26 cellular contexts compared by ENCODE assay signal in the genomic region with DNA sequence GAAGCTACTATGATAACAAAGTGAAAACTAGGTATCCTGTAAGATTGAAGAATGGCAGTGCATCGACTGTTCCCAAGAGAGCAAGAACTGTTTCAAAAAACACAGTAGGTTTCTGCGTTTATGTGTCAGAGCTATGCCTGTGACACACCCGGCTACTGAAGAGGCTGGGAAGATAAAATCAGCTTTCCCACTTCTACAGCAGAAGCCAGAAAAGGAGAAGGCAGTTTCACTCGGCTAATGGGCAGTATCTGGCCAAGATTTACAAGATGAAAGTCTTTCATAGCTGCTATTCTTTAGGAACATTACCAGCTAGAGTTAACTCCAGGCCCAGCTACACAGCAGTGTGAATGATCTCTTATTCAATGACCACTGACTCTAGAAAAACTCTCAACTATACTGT.
DNase-seq lines count a peak whose midpoint lies in the region; ATAC-seq and TF ChIP-seq lines count a peak whose summit lies in the region.
"Had no signal": no experiment of that assay in that cellular context is flagged by ENCODE, and none has a peak within 500 bp of the region (broad histone marks: within the 10 kb centered on the region; RNA-seq: fewer than 3 reads in every experiment).

No MANE protein-coding gene starts in this region.

- no peaks in the 10 kb centered on the region for H3K9me2 ChIP-seq in Loucy (replicated peaks; ENCODE audit: low read depth, low read length)
- no peaks in the 10 kb centered on the region for H3K9me2 ChIP-seq in MM.1S (replicated peaks; ENCODE audit: insufficient read depth, low read length)

- DNase-seq in islet precursor cell (peak; percentile 80), smooth muscle cell (lab: John Stamatoyannopoulos, UW; ENCODE audit: unreplicated experiment) (no peak), MM.1S (no peak), osteoblast (ENCODE audit: insufficient read length, low spot score, missing footprints) (no peak), mesothelial cell of epicardium (ENCODE audit: low spot score in 2 of 2, unreplicated experiment in 2 of 2) (no peak)
- DNase-seq: 8988T; ACHN; BE2C; C1 segment of cervical spinal cord; CD4-positive, alpha-beta memory T cell; CD4-positive, CD25-positive, alpha-beta regulatory T cell; CD8-positive, alpha-beta memory T cell; COR-L47; DMS 273 treated with DMSO at 0.1 percent for 48 hours; DMS153; DMS53; DMS79; DND-41; EL; GDM1 had no signal

- peaks cover 8% of the 10 kb centered on the region for H3K4me1 Mint-ChIP-seq in mesothelial cell of epicardium
- H3K4me1 Mint-ChIP-seq: CD14-positive monocyte; CD4-positive, alpha-beta memory T cell; CD8-positive, alpha-beta memory T cell had no signal

- H3F3A ChIP-seq in Loucy (ENCODE audit: low read depth) (no peaks in the 10 kb centered on the region), smooth muscle cell (ENCODE audit: low read depth) (no peaks in the 10 kb centered on the region), MM.1S (ENCODE audit: insufficient read depth, low read length) (no peaks in the 10 kb centered on the region)

- H3K36me3 ChIP-seq in Loucy (ENCODE audit: insufficient read depth, low read length) = no peaks in the 10 kb centered on the region
- no peaks in the 10 kb centered on the region for H3K36me3 ChIP-seq in smooth muscle cell (ENCODE audit: low read depth)
- no peaks in the 10 kb centered on the region for H3K36me3 ChIP-seq in MM.1S (replicated peaks; ENCODE audit: insufficient read depth, low read length)
- no peaks in the 10 kb centered on the region for H3K36me3 ChIP-seq in osteoblast (ENCODE audit: insufficient read depth, low read length)
- H3K36me3 ChIP-seq: BE2C, BLaER1 had no signal

- H4K20me1 ChIP-seq in Loucy (ENCODE audit: insufficient read depth, low read length, poor library complexity, severe bottlenecking) (no peaks in the 10 kb centered on the region), smooth muscle cell (ENCODE audit: low read depth) (no peaks in the 10 kb centered on the region), MM.1S (ENCODE audit: insufficient read depth, low read length) (no peaks in the 10 kb centered on the region), osteoblast (ENCODE audit: insufficient read depth, low read length) (no peaks in the 10 kb centered on the region)
- H4K20me1 ChIP-seq: BLaER1 had no signal

- H3K4me3 Mint-ChIP-seq in mesothelial cell of epicardium = no peak overlapping the region
- H3K4me3 Mint-ChIP-seq: CD14-positive monocyte; CD4-positive, alpha-beta memory T cell; CD4-positive, CD25-positive, alpha-beta regulatory T cell; CD8-positive, alpha-beta memory T cell had no signal

- peak overlapping the region; percentile 48; the same call in 1 of the 2 replicates for H2AFZ ChIP-seq in Loucy (ENCODE audit: low read length)
- peak overlapping the region; percentile 32 for H2AFZ ChIP-seq in smooth muscle cell (ENCODE audit: low read depth)
- no peak overlapping the region for H2AFZ ChIP-seq in MM.1S (ENCODE audit: low read length)
- no peak overlapping the region for H2AFZ ChIP-seq in osteoblast (ENCODE audit: low read length)

- peak overlapping the region; percentile 32 for H3K27ac ChIP-seq in VCaP
- H3K27ac ChIP-seq in smooth muscle cell (ENCODE audit: low read depth) = no peak overlapping the region
- no peak overlapping the region for H3K27ac ChIP-seq in MM.1S (ENCODE audit: low read length)
- H3K27ac ChIP-seq in osteoblast (ENCODE audit: low read depth, low read length) = no peak overlapping the region
- H3K27ac ChIP-seq: BLaER1 had no signal

- no peaks in the 10 kb centered on the region for H3K27me3 Mint-ChIP-seq in mesothelial cell of epicardium (ENCODE audit: low read depth)
- H3K27me3 Mint-ChIP-seq: CD4-positive, alpha-beta memory T cell; CD4-positive, CD25-positive, alpha-beta regulatory T cell; CD8-positive, alpha-beta memory T cell had no signal

- H3K36me3 Mint-ChIP-seq in mesothelial cell of epicardium = no peaks in the 10 kb centered on the region
- H3K36me3 Mint-ChIP-seq: CD14-positive monocyte; CD4-positive, alpha-beta memory T cell; CD4-positive, CD25-positive, alpha-beta regulatory T cell; CD8-positive, alpha-beta memory T cell had no signal

- H3K27me3 ChIP-seq in Loucy (ENCODE audit: insufficient read depth, low read length, poor library complexity, severe bottlenecking) = no peaks in the 10 kb centered on the region
- no peaks in the 10 kb centered on the region for H3K27me3 ChIP-seq in smooth muscle cell (ENCODE audit: low read depth)
- no peaks in the 10 kb centered on the region for H3K27me3 ChIP-seq in MM.1S (replicated peaks; ENCODE audit: insufficient read depth, low read length)
- H3K27me3 ChIP-seq in osteoblast (ENCODE audit: insufficient read depth, low read length) = no peaks in the 10 kb centered on the region
- H3K27me3 ChIP-seq: BE2C, BLaER1 had no signal

- H3K9me3 Mint-ChIP-seq in mesothelial cell of epicardium = no peaks in the 10 kb centered on the region

- no peak overlapping the region for H3K9ac ChIP-seq in Loucy (ENCODE audit: low read depth, low read length, poor library complexity, severe bottlenecking)
- no peak overlapping the region for H3K9ac ChIP-seq in smooth muscle cell (ENCODE audit: low read depth)
- H3K9ac ChIP-seq in MM.1S (ENCODE audit: low read length) = no peak overlapping the region
- H3K9ac ChIP-seq: BLaER1 had no signal

- no peaks in the 10 kb centered on the region for H3K79me2 ChIP-seq in Loucy (ENCODE audit: insufficient read depth, low read length)
- no peaks in the 10 kb centered on the region for H3K79me2 ChIP-seq in smooth muscle cell (ENCODE audit: low read depth)
- H3K79me2 ChIP-seq in MM.1S (ENCODE audit: low read length) = no peaks in the 10 kb centered on the region
- H3K79me2 ChIP-seq in osteoblast (ENCODE audit: insufficient read depth, low read length) = no peaks in the 10 kb centered on the region

- H3K4me3 ChIP-seq in Loucy (ENCODE audit: low read length, poor library complexity, severe bottlenecking) (no peak overlapping the region), smooth muscle cell (no peak overlapping the region), MM.1S (ENCODE audit: low read length) (no peak overlapping the region), osteoblast (ENCODE audit: insufficient read depth, low read length) (no peak overlapping the region)
- H3K4me3 ChIP-seq: BLaER1, GM12878 had no signal

- H3K9me3 ChIP-seq in Loucy (ENCODE audit: insufficient read depth, low read depth, low read length) (no peaks in the 10 kb centered on the region), smooth muscle cell (replicated peaks; ENCODE audit: low read depth) (no peaks in the 10 kb centered on the region), MM.1S (replicated peaks; ENCODE audit: insufficient read depth, low read length) (no peaks in the 10 kb centered on the region), osteoblast (ENCODE audit: low read depth, low read length) (no peaks in the 10 kb centered on the region)
- H3K9me3 ChIP-seq: BE2C, BLaER1 had no signal

- 12% methylated on average over 4 of the region's 4 CpGs for WGBS in smooth muscle cell (ENCODE audit: low lambda C conversion rate)

- H3K4me1 ChIP-seq in Loucy (ENCODE audit: insufficient read depth, low read length, poor library complexity, severe bottlenecking) = no peaks in the 10 kb centered on the region
- H3K4me1 ChIP-seq in smooth muscle cell (ENCODE audit: low read depth) = no peaks in the 10 kb centered on the region
- no peaks in the 10 kb centered on the region for H3K4me1 ChIP-seq in MM.1S (ENCODE audit: low read length)
- H3K4me1 ChIP-seq in osteoblast (ENCODE audit: insufficient read depth, low read length) = no peaks in the 10 kb centered on the region
- H3K4me1 ChIP-seq: BE2C, BLaER1 had no signal

- H3K4me2 ChIP-seq in Loucy (ENCODE audit: low read depth, low read length, poor library complexity, severe bottlenecking) = no peak overlapping the region
- no peak overlapping the region for H3K4me2 ChIP-seq in smooth muscle cell
- H3K4me2 ChIP-seq in MM.1S (ENCODE audit: low read depth, low read length) = no peak overlapping the region
- no peak overlapping the region for H3K4me2 ChIP-seq in osteoblast (ENCODE audit: insufficient read depth, low read length)
- H3K4me2 ChIP-seq: BLaER1 had no signal

- ATAC-seq in HG03139 (IDR thresholded peaks at IDR 0.05; ENCODE audit: unreplicated experiment) = no peak
- ATAC-seq: GM12878 had no signal

- H3K27ac Mint-ChIP-seq in mesothelial cell of epicardium = no peak overlapping the region
- H3K27ac Mint-ChIP-seq: CD14-positive monocyte; CD4-positive, alpha-beta memory T cell; CD4-positive, CD25-positive, alpha-beta regulatory T cell had no signal

- TF ChIP-seq CTCF in Loucy (conservative IDR thresholded peaks at IDR 0.05; ENCODE audit: low read length) (no peak), VCaP (conservative IDR thresholded peaks at IDR 0.05) (no peak), smooth muscle cell (IDR thresholded peaks at IDR 0.05; ENCODE audit: borderline replicate concordance, insufficient read depth, poor library complexity, severe bottlenecking) (no peak), MM.1S (IDR thresholded peaks at IDR 0.05; ENCODE audit: low read length) (no peak), osteoblast (IDR thresholded peaks at IDR 0.05; ENCODE audit: extremely low read depth, low read depth, low read length) (no peak), mesothelial cell of epicardium (IDR thresholded peaks at IDR 0.05; ENCODE audit: unreplicated experiment) (no peak)

Comparison
In these comparisons a context has a peak if more than half of its experiments do, and no peak if none do; other contexts are left out.
1. H2AFZ ChIP-seq: peak in Loucy (single experiment) and smooth muscle cell (single experiment); none in MM.1S (single experiment) and osteoblast (single experiment).